ENCODE assay signal across 1 cellular context in the genomic region with DNA sequence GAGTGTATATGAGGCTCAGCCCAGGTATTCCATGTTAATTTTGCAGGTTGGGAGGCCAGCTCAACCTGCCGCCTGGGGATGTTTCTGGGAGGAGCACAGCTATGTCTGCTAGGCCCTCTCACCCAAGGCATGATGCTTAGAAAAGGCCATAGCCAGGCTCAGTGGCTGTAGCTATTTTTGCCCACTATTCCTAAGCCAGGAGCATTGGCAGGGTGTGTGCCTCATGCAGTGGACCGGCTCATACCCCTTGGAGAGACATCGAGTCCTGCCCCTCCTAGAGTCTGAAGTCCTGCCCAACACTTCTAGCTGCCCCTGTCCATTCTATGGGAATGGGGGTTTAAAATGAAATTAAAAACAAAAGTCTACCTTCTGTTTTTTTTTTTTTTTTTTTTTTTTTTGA.
TF ChIP-seq lines count a peak whose summit lies in the region.

No MANE protein-coding gene starts in this region.

TF ChIP-seq in GM23338, 12 proteins besides CTCF, POLR2A, EP300 and RAD21:
- TF ChIP-seq REST (IDR thresholded peaks at IDR 0.05; ENCODE audit: unreplicated experiment) (no peak), ZNF462 (CRISPR knock-in tag; IDR thresholded peaks at IDR 0.05) (no peak), ZNF331 (CRISPR knock-in tag; IDR thresholded peaks at IDR 0.05; ENCODE audit: low read depth) (no peak), POLR2AphosphoS5 (IDR thresholded peaks at IDR 0.05; ENCODE audit: low read depth) (no peak), ZNF114 (CRISPR knock-in tag; IDR thresholded peaks at IDR 0.05) (no peak), CREB1 (CRISPR knock-in tag; IDR thresholded peaks at IDR 0.05; ENCODE audit: low read depth) (no peak), EZH2phosphoT487 (IDR thresholded peaks at IDR 0.05; ENCODE audit: unreplicated experiment) (no peak), STAT1 (IDR thresholded peaks at IDR 0.05; ENCODE audit: unreplicated experiment) (no peak), EZH2 (IDR thresholded peaks at IDR 0.05; ENCODE audit: low read depth, unreplicated experiment) (no peak), NANOG (IDR thresholded peaks at IDR 0.05; ENCODE audit: borderline replicate concordance) (no peak), JUNB (IDR thresholded peaks at IDR 0.05; ENCODE audit: unreplicated experiment) (no peak)
- TF ChIP-seq, protein P1, sequence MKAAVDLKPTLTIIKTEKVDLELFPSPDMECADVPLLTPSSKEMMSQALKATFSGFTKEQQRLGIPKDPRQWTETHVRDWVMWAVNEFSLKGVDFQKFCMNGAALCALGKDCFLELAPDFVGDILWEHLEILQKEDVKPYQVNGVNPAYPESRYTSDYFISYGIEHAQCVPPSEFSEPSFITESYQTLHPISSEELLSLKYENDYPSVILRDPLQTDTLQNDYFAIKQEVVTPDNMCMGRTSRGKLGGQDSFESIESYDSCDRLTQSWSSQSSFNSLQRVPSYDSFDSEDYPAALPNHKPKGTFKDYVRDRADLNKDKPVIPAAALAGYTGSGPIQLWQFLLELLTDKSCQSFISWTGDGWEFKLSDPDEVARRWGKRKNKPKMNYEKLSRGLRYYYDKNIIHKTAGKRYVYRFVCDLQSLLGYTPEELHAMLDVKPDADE (IDR thresholded peaks at IDR 0.05) = no peak
